ENCODE assay signal across 9 cellular contexts in the genomic region with DNA sequence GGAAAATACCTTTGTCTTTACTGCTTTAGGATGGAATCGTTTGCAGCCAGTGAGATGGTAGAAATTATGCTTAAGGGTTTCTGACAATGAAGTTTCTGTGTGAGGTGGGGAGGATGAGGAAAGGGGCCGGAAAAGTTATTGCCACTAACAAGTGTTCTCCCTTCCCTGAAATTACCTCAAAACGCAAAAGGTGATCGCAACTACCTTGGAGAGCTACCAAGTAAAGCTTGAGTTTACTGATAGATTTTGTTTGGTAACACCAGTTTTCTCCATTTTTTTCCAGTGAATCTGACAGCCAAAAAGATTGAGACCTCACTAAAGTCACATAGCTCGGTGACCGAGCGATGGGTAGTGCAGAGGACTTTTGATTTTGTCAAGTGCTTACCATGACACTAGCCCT. TPM values are rescaled to one million over a fixed set of nuclear protein-coding genes. Genes with fewer than 3 reads are reported as not detected.
A peak's percentile ranks its signal among the peaks of the same experiment; 100 is the strongest.
DNase-seq lines count a peak whose midpoint lies in the region; ATAC-seq and TF ChIP-seq lines count a peak whose summit lies in the region.
"Had no signal": no experiment of that assay in that cellular context is flagged by ENCODE, and none has a peak within 500 bp of the region (broad histone marks: within the 10 kb centered on the region; RNA-seq: fewer than 3 reads in every experiment).

No MANE protein-coding gene starts in this region.

- H3K27ac ChIP-seq in MM.1S (ENCODE audit: low read length) (no peak overlapping the region), colonic mucosa (no peak overlapping the region), neural cell (ENCODE audit: low read length) (no peak overlapping the region)

- no peak for TF ChIP-seq RAD21 in neural cell (conservative IDR thresholded peaks at IDR 0.05)

- intact Hi-C loops in colonic mucosa (cut with DNase I), result no loop called here
- intact Hi-C loops in Right ventricle myocardium superior (cut with DNase I), result no loop called here

- H3K4me3 ChIP-seq in MM.1S (ENCODE audit: low read length) (peak overlapping the region; percentile 80), colonic mucosa (peak overlapping the region; percentile 89), neural cell (ENCODE audit: low read length) (peak overlapping the region; percentile 90)

- H3K27me3 ChIP-seq in MM.1S (replicated peaks; ENCODE audit: insufficient read depth, low read length) (no peaks in the 10 kb centered on the region), colonic mucosa (no peaks in the 10 kb centered on the region), neural cell (ENCODE audit: insufficient read depth, low read depth, low read length) (no peaks in the 10 kb centered on the region)

- TF ChIP-seq CTCF in MM.1S (IDR thresholded peaks at IDR 0.05; ENCODE audit: low read length), result no peak
- no peak for TF ChIP-seq CTCF in colonic mucosa (IDR thresholded peaks at IDR 0.05)
- no peak for TF ChIP-seq CTCF in neural cell (IDR thresholded peaks at IDR 0.05; ENCODE audit: poor library complexity, severe bottlenecking)

- H3K4me2 ChIP-seq in MM.1S (ENCODE audit: low read depth, low read length) (peak overlapping the region; percentile 78), neural cell (ENCODE audit: low read length) (peak overlapping the region; percentile 74)

- peaks cover 13% of the 10 kb centered on the region for H3K4me1 ChIP-seq in MM.1S (ENCODE audit: low read length)
- peaks cover 3% of the 10 kb centered on the region for H3K4me1 ChIP-seq in colonic mucosa

- H3K79me2 ChIP-seq in MM.1S (ENCODE audit: low read length) (peaks cover 90% of the 10 kb centered on the region), neural cell (replicated peaks; ENCODE audit: insufficient read depth, low read length) (peaks cover 67% of the 10 kb centered on the region)

- ATAC-seq in Right ventricle myocardium superior (ENCODE audit: poor library complexity) (no peak), GM18868 (IDR thresholded peaks at IDR 0.05; ENCODE audit: unreplicated experiment) (no peak)

- H2AFZ ChIP-seq in MM.1S (ENCODE audit: low read length) (no peak overlapping the region), neural cell (ENCODE audit: low read depth, low read length) (no peak overlapping the region)

- H3F3A ChIP-seq in MM.1S (ENCODE audit: insufficient read depth, low read length) (no peaks in the 10 kb centered on the region), neural cell (ENCODE audit: insufficient read depth, low read length, poor library complexity, severe bottlenecking) (no peaks in the 10 kb centered on the region)

- H3K9ac ChIP-seq in MM.1S (ENCODE audit: low read length), result peak overlapping the region; percentile 89; the same call in 1 of the 2 replicates
- peak overlapping the region in 1 of 2 donors; percentile 45 for H3K9ac ChIP-seq in colonic mucosa (ENCODE audit: low read depth in 2 of 2, low read length in 2 of 2)
- peak overlapping the region; percentile 94 for H3K9ac ChIP-seq in neural cell (ENCODE audit: low read length)

- no peak for TF ChIP-seq EP300 in neural cell (conservative IDR thresholded peaks at IDR 0.05; ENCODE audit: poor library complexity, severe bottlenecking)

- H3K36me3 ChIP-seq in MM.1S (replicated peaks; ENCODE audit: insufficient read depth, low read length) (peaks cover 8% of the 10 kb centered on the region), colonic mucosa (no peaks in the 10 kb centered on the region), neural cell (ENCODE audit: insufficient read depth, low read length) (no peaks in the 10 kb centered on the region)

- no peaks in the 10 kb centered on the region for H3K9me3 ChIP-seq in MM.1S (replicated peaks; ENCODE audit: insufficient read depth, low read length)
- no peaks in the 10 kb centered on the region for H3K9me3 ChIP-seq in colonic mucosa
- no peaks in the 10 kb centered on the region for H3K9me3 ChIP-seq in neural cell (ENCODE audit: low read length)

- peak; percentile 6 for DNase-seq in EL
- no peak for DNase-seq in MM.1S
- DNase-seq in colonic mucosa, result no peak
- no peak for DNase-seq in activated gamma-delta T cell treated with Interleukin-2 at 50 U/mL for 16 hours
- DNase-seq in Right ventricle myocardium superior, result no peak
- DNase-seq in NCI-H510A treated with DMSO at 0.1 percent for 48 hours (lab: John Stamatoyannopoulos, UW), result no peak

- H3K9me2 ChIP-seq in MM.1S (replicated peaks; ENCODE audit: insufficient read depth, low read length) (no peaks in the 10 kb centered on the region), neural cell (ENCODE audit: insufficient read depth, low read length) (no peaks in the 10 kb centered on the region)

- H4K20me1 ChIP-seq in MM.1S (ENCODE audit: insufficient read depth, low read length), result no peaks in the 10 kb centered on the region
- no peaks in the 10 kb centered on the region for H4K20me1 ChIP-seq in neural cell (ENCODE audit: insufficient read depth)

TF ChIP-seq in neural cell, 6 proteins besides CTCF, POLR2A, EP300 and RAD21:
- TF ChIP-seq MXI1 (conservative IDR thresholded peaks at IDR 0.05; ENCODE audit: poor library complexity, severe bottlenecking) (no peak), EZH2 (IDR thresholded peaks at IDR 0.05; ENCODE audit: borderline replicate concordance, insufficient read depth, low read length, poor library complexity, severe bottlenecking) (no peak), SMC3 (conservative IDR thresholded peaks at IDR 0.05; ENCODE audit: poor library complexity) (no peak), POLR2AphosphoS5 (IDR thresholded peaks at IDR 0.05) (no peak), TAF1 (IDR thresholded peaks at IDR 0.05; ENCODE audit: low read depth) (no peak)
- TF ChIP-seq, protein P1, sequence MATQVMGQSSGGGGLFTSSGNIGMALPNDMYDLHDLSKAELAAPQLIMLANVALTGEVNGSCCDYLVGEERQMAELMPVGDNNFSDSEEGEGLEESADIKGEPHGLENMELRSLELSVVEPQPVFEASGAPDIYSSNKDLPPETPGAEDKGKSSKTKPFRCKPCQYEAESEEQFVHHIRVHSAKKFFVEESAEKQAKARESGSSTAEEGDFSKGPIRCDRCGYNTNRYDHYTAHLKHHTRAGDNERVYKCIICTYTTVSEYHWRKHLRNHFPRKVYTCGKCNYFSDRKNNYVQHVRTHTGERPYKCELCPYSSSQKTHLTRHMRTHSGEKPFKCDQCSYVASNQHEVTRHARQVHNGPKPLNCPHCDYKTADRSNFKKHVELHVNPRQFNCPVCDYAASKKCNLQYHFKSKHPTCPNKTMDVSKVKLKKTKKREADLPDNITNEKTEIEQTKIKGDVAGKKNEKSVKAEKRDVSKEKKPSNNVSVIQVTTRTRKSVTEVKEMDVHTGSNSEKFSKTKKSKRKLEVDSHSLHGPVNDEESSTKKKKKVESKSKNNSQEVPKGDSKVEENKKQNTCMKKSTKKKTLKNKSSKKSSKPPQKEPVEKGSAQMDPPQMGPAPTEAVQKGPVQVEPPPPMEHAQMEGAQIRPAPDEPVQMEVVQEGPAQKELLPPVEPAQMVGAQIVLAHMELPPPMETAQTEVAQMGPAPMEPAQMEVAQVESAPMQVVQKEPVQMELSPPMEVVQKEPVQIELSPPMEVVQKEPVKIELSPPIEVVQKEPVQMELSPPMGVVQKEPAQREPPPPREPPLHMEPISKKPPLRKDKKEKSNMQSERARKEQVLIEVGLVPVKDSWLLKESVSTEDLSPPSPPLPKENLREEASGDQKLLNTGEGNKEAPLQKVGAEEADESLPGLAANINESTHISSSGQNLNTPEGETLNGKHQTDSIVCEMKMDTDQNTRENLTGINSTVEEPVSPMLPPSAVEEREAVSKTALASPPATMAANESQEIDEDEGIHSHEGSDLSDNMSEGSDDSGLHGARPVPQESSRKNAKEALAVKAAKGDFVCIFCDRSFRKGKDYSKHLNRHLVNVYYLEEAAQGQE (IDR thresholded peaks at IDR 0.05; ENCODE audit: borderline replicate concordance), result no peak
TF ChIP-seq in neural cell: peak in this region for 0.

RNA-seq across cellular contexts. Expression of a gene that starts 1.5 kb away (rescaled TPM):
- total RNA-seq in colonic mucosa, result 10 to 100 TPM in 1 of 2 donors, 1 to 10 TPM in 1; 6.1 to 20.2 TPM
- 19.4 and 34.5 TPM in 2 replicates for polyA plus RNA-seq in neural cell
- polyA minus RNA-seq in neural cell, result 45.3 and 57.6 TPM in 2 replicates
- 4.1 TPM for total RNA-seq in Right ventricle myocardium superior

RNA-seq across cellular contexts. Expression of a gene that starts 42.1 kb away (rescaled TPM):
- total RNA-seq in colonic mucosa, result 10 to 100 TPM; 18.1 to 20.2 TPM
- 32.3 and 48.1 TPM in 2 replicates for polyA plus RNA-seq in neural cell
- 20.0 and 20.7 TPM in 2 replicates for polyA minus RNA-seq in neural cell
- 7.3 TPM for total RNA-seq in Right ventricle myocardium superior

RNA-seq across cellular contexts. Expression of a gene that starts 42.1 kb away (rescaled TPM):
- total RNA-seq in colonic mucosa (10 to 100 TPM; 12.2 to 14.6 TPM), Right ventricle myocardium superior (4.4 TPM)
- polyA plus RNA-seq in neural cell, result 18.2 and 21.1 TPM in 2 replicates
- 43.8 and 45.0 TPM in 2 replicates for polyA minus RNA-seq in neural cell

RNA-seq across cellular contexts. Expression of a gene that starts 42.4 kb away (rescaled TPM):
- 1 to 10 TPM in 1 of 2 donors, under 1 TPM in 1; 0.82 to 1.4 TPM for total RNA-seq in colonic mucosa
- polyA plus RNA-seq in neural cell, result 1.5 TPM in 1 of 2 replicates, not detected in the other
- 0.93 and 1.5 TPM in 2 replicates for polyA minus RNA-seq in neural cell
- 2.3 TPM for total RNA-seq in Right ventricle myocardium superior
- total RNA-seq: glomerular endothelial cell had no signal
